8 cellular contexts compared by ENCODE assay signal in genomic region chr12:57430931-57431566, GRCh38. TPM values are rescaled to one million over a fixed set of nuclear protein-coding genes. Genes with fewer than 3 reads are reported as not detected.
DNase-seq lines count a peak whose midpoint lies in the region; ATAC-seq and TF ChIP-seq lines count a peak whose summit lies in the region.

Gene R3HDM2 (minus strand): TSS chr12:57431043. CDS start chr12:57310428, 120,615 bp downstream.

- peak; percentile 91 for ATAC-seq in GM19372 (IDR thresholded peaks at IDR 0.05; ENCODE audit: low read depth, unreplicated experiment)
- peak; percentile 94 for ATAC-seq in HG03521 (IDR thresholded peaks at IDR 0.05; ENCODE audit: unreplicated experiment)
- ATAC-seq in left colon, result peak; percentile 98

- peak within 1 kb of the TSS; percentile 100 for H3K27ac Mint-ChIP-seq in activated CD4-positive, alpha-beta T cell treated with anti-CD3 and anti-CD28 coated beads, Interleukin-2, amount 10 ng/mL, durations not matched to agents 7 days and 5 days

- DNase-seq in C1 segment of cervical spinal cord (lab: John Stamatoyannopoulos, UW), result peak; percentile 54 to 94 (median 88)
- DNase-seq in NCI-H69 (lab: John Stamatoyannopoulos, UW), result peak; percentile 98
- peak; percentile 95 for DNase-seq in activated CD4-positive, alpha-beta T cell treated with anti-CD3 and anti-CD28 coated beads, Interleukin-2, amount 10 ng/mL, durations not matched to agents 7 days and 5 days
- peak; percentile 97 for DNase-seq in coronary artery (ENCODE audit: low spot score)
- DNase-seq in left colon, result peak; percentile 97
- peak; percentile 91 to 94 for DNase-seq in stimulated activated CD4-positive, alpha-beta T cell treated with anti-CD3 and anti-CD28 coated beads, Interleukin-1b, Interleukin-23, amount 100 ng/mL, for 4 hours (ENCODE audit: low read depth in 2 of 2)

- H3K27ac ChIP-seq in coronary artery, result peak within 1 kb of the TSS; percentile 89 to 98

- CTCF ChIA-PET in activated CD4-positive, alpha-beta T cell treated with anti-CD3 and anti-CD28 coated beads, Interleukin-2, amount 10 ng/mL, durations not matched to agents 7 days and 5 days (lab: Charles Lee), result interaction anchor here (0.9 to 2.7 kb wide), 2 partner anchors 24 to 28 kb away, joined by 3 to 10 read pairs; partner anchors contain the start of gene INHBE

- no peaks in the 10 kb centered on the region for H3K27me3 Mint-ChIP-seq in activated CD4-positive, alpha-beta T cell treated with anti-CD3 and anti-CD28 coated beads, Interleukin-2, amount 10 ng/mL, durations not matched to agents 7 days and 5 days

- H3K4me3 ChIP-seq in coronary artery, result peak within 1 kb of the TSS; percentile 85

- POLR2A ChIA-PET in activated CD4-positive, alpha-beta T cell treated with anti-CD3 and anti-CD28 coated beads, Interleukin-2, amount 10 ng/mL, durations not matched to agents 7 days and 5 days (lab: Charles Lee), result no interaction called here

- H3K36me3 Mint-ChIP-seq in activated CD4-positive, alpha-beta T cell treated with anti-CD3 and anti-CD28 coated beads, Interleukin-2, amount 10 ng/mL, durations not matched to agents 7 days and 5 days (ENCODE audit: low read depth), result peaks cover 11% of the 10 kb centered on the region

- no peaks in the 10 kb centered on the region for H3K9me3 Mint-ChIP-seq in activated CD4-positive, alpha-beta T cell treated with anti-CD3 and anti-CD28 coated beads, Interleukin-2, amount 10 ng/mL, durations not matched to agents 7 days and 5 days

- TF ChIP-seq CTCF in coronary artery (IDR thresholded peaks at IDR 0.05), result no peak

- intact Hi-C loops in left colon (cut with DNase I, micrococcal nuclease), result no loop called here

- H3K4me3 Mint-ChIP-seq in activated CD4-positive, alpha-beta T cell treated with anti-CD3 and anti-CD28 coated beads, Interleukin-2, amount 10 ng/mL, durations not matched to agents 7 days and 5 days, result peak within 1 kb of the TSS; percentile 100

- H3K4me1 Mint-ChIP-seq in activated CD4-positive, alpha-beta T cell treated with anti-CD3 and anti-CD28 coated beads, Interleukin-2, amount 10 ng/mL, durations not matched to agents 7 days and 5 days, result peaks cover 42% of the 10 kb centered on the region

RNA-seq across cellular contexts. Expression of gene R3HDM2, which starts in this region (rescaled TPM):
- total RNA-seq in activated CD4-positive, alpha-beta T cell treated with anti-CD3 and anti-CD28 coated beads, Interleukin-2, amount 10 ng/mL, durations not matched to agents 7 days and 5 days, result 10 to 100 TPM; 71.6 to 74.5 TPM
- 10 to 100 TPM; 62.5 to 62.8 TPM for total RNA-seq in left colon

Comparison
In these comparisons a context has a peak if more than half of its experiments do, and no peak if none do; other contexts are left out.
1. Peak in every context shown above with its lines: DNase-seq, ATAC-seq, H3K4me3 ChIP-seq and H3K27ac ChIP-seq.